Comparison of ENCODE assay signal across 17 cellular contexts in genomic region chr7:72035275-72035674, GRCh38.
"Had no signal": no experiment of that assay in that cellular context is flagged by ENCODE, and none has a peak within 500 bp of the region (broad histone marks: within the 10 kb centered on the region; RNA-seq: fewer than 3 reads in every experiment).

No MANE protein-coding gene starts in this region.

- H3K36me3 ChIP-seq: heart right ventricle, pancreas, upper lobe of left lung, WERI-Rb-1 had no signal

- H3K27ac ChIP-seq: heart right ventricle, pancreas, upper lobe of left lung, WERI-Rb-1 had no signal

- ATAC-seq: activated naive CD4-positive, alpha-beta T cell treated with anti-CD3 and anti-CD28 coated beads, Interleukin-2, amount 50 U/mL, for 72 hours; heart right ventricle; left cardiac atrium; natural killer cell treated with Interleukin-12 subunit alpha and Interleukin-12 subunit beta and Interleukin-15 and Interleukin-18, amount 100 ng/mL, for 72 hours; right cardiac atrium had no signal

- H3K4me3 ChIP-seq: heart right ventricle, pancreas, upper lobe of left lung had no signal

- H3K4me1 ChIP-seq: pancreas, upper lobe of left lung had no signal

- DNase-seq: activated CD4-positive, alpha-beta T cell treated with anti-CD3 and anti-CD28 coated beads for 1 hour; activated CD4-positive, alpha-beta T cell treated with anti-CD3 and anti-CD28 coated beads, Interleukin-2, amount 50 U/mL, for 1 hour; activated T-cell treated with anti-CD3 and anti-CD28 coated beads, Interleukin-2, amount 50 U/mL, for 1 hour; aorta; effector CD4-positive, alpha-beta T cell; heart right ventricle; islet precursor cell; left cardiac atrium; midbrain; pancreas; right cardiac atrium; stimulated activated CD4-positive, alpha-beta T cell treated with anti-CD3 and anti-CD28 coated beads, Interleukin-4, amount 100 ng/mL, for 24 hours; stimulated activated naive CD4-positive, alpha-beta T cell treated with Interleukin-2 at 50 U/mL for 16 hours; upper lobe of left lung; WERI-Rb-1 had no signal

- H3K9me3 ChIP-seq: pancreas, upper lobe of left lung had no signal

- H3K27me3 ChIP-seq: heart right ventricle, pancreas, upper lobe of left lung had no signal
